28 cellular contexts compared by ENCODE assay signal in genomic region chr4:113828712-113829111, GRCh38.
"Had no signal": no experiment of that assay in that cellular context is flagged by ENCODE, and none has a peak within 500 bp of the region (broad histone marks: within the 10 kb centered on the region; RNA-seq: fewer than 3 reads in every experiment).

No MANE protein-coding gene starts in this region.

- ATAC-seq: activated CD4-positive, alpha-beta T cell treated with anti-CD3 and anti-CD28 coated beads for 36 hours; activated CD8-positive, alpha-beta memory T cell treated with anti-CD3 and anti-CD28 coated beads, Interleukin-2, amount 10 ng/mL, durations not matched to agents 7 days and 5 days; activated CD8-positive, alpha-beta T cell treated with anti-CD3 and anti-CD28 coated beads, Interleukin-2, amount 10 ng/mL, durations not matched to agents 7 days and 5 days; activated naive CD8-positive, alpha-beta T cell treated with anti-CD3 and anti-CD28 coated beads, Interleukin-2, amount 50 U/mL, for 24 hours; T-helper 17 cell had no signal

- H3K4me3 ChIP-seq: adrenal gland, breast epithelium, coronary artery, dorsolateral prefrontal cortex, esophagus squamous epithelium had no signal

- H3K27me3 ChIP-seq: adrenal gland, breast epithelium, esophagus squamous epithelium had no signal

- DNase-seq: activated CD4-positive, alpha-beta memory T cell treated with anti-CD3 and anti-CD28 coated beads for 36 hours; activated CD4-positive, alpha-beta T cell treated with anti-CD3 and anti-CD28 coated beads for 36 hours; activated CD4-positive, alpha-beta T cell treated with anti-CD3 and anti-CD28 coated beads, Interleukin-2, amount 10 ng/mL, durations not matched to agents 24 days and 14 days; activated CD4-positive, CD25-positive, alpha-beta regulatory T cell; activated CD4-positive, CD25-positive, alpha-beta regulatory T cell treated with anti-CD3 and anti-CD28 coated beads, Interleukin-2, amount 50 U/mL, for 72 hours; activated CD8-positive, alpha-beta memory T cell treated with anti-CD3 and anti-CD28 coated beads, Interleukin-2, amount 10 ng/mL, durations not matched to agents 7 days and 5 days; activated CD8-positive, alpha-beta memory T cell treated with anti-CD3 and anti-CD28 coated beads, Interleukin-2, amount 50 U/mL, for 4 hours; activated CD8-positive, alpha-beta T cell treated with anti-CD3 and anti-CD28 coated beads, Interleukin-2, amount 10 ng/mL, durations not matched to agents 7 days and 5 days; activated effector memory CD4-positive, alpha-beta T cell treated with anti-CD3 and anti-CD28 coated beads, Interleukin-2, amount 50 U/mL, for 16 hours; activated naive CD4-positive, alpha-beta T cell treated with anti-CD3 and anti-CD28 coated beads for 36 hours; activated naive CD8-positive, alpha-beta T cell treated with anti-CD3 and anti-CD28 coated beads for 36 hours; activated naive CD8-positive, alpha-beta T cell treated with anti-CD3 and anti-CD28 coated beads, Interleukin-2, amount 50 U/mL, for 24 hours; activated T-cell treated with anti-CD3 and anti-CD28 coated beads, Interleukin-2, amount 50 U/mL, for 1 hour; activated T-cell treated with anti-CD3 and anti-CD28 coated beads, Interleukin-2, amount 50 U/mL, for 48 hours; adrenal gland; amygdala; aorta; dorsolateral prefrontal cortex; effector memory CD4-positive, alpha-beta T cell; endodermal cell; esophagus squamous epithelium; head of caudate nucleus; T-helper 1 cell; T-helper 17 cell; T1000 had no signal

- FAIRE-seq: frontal cortex had no signal

- H3K36me3 ChIP-seq: adrenal gland, breast epithelium, esophagus squamous epithelium had no signal
